22 cellular contexts compared by ENCODE assay signal in genomic region chr1:25112400-25112799, GRCh38.
"Had no signal": no experiment of that assay in that cellular context is flagged by ENCODE, and none has a peak within 500 bp of the region (broad histone marks: within the 10 kb centered on the region; RNA-seq: fewer than 3 reads in every experiment).

No MANE protein-coding gene starts in this region.

- H3K9me3 ChIP-seq: adrenal gland had no signal

- H3K4me3 Mint-ChIP-seq: activated CD4-positive, alpha-beta memory T cell treated with anti-CD3 and anti-CD28 coated beads, Interleukin-2, amount 10 ng/mL, durations not matched to agents 7 days and 5 days; activated CD4-positive, alpha-beta T cell treated with anti-CD3 and anti-CD28 coated beads for 36 hours; activated naive CD8-positive, alpha-beta T cell treated with anti-CD3 and anti-CD28 coated beads, Interleukin-2, amount 10 ng/mL, durations not matched to agents 7 days and 5 days; T-cell had no signal

- H3K4me3 ChIP-seq: adrenal gland, breast epithelium, MG63, SJCRH30 had no signal

- H3K27ac Mint-ChIP-seq: activated CD4-positive, alpha-beta memory T cell treated with anti-CD3 and anti-CD28 coated beads, Interleukin-2, amount 10 ng/mL, durations not matched to agents 7 days and 5 days; activated CD4-positive, alpha-beta T cell treated with anti-CD3 and anti-CD28 coated beads for 36 hours; activated naive CD8-positive, alpha-beta T cell treated with anti-CD3 and anti-CD28 coated beads, Interleukin-2, amount 10 ng/mL, durations not matched to agents 7 days and 5 days; T-cell had no signal

- H3K27me3 ChIP-seq: breast epithelium, SJCRH30 had no signal

- H3K27ac ChIP-seq: adrenal gland, breast epithelium, SJCRH30, WERI-Rb-1 had no signal

- ATAC-seq: activated CD4-positive, alpha-beta T cell treated with anti-CD3 and anti-CD28 coated beads for 36 hours; T-cell had no signal

- DNase-seq: activated CD4-positive, alpha-beta memory T cell treated with anti-CD3 and anti-CD28 coated beads, Interleukin-2, amount 10 ng/mL, durations not matched to agents 7 days and 5 days; activated CD4-positive, alpha-beta T cell treated with anti-CD3 and anti-CD28 coated beads for 36 hours; activated CD4-positive, alpha-beta T cell treated with anti-CD3 and anti-CD28 coated beads, Interleukin-2, amount 50 U/mL, for 1 hour; activated naive CD4-positive, alpha-beta T cell treated with anti-CD3 and anti-CD28 coated beads, Interleukin-2, amount 50 U/mL, for 16 hours; activated naive CD8-positive, alpha-beta T cell treated with anti-CD3 and anti-CD28 coated beads, Interleukin-2, amount 10 ng/mL, durations not matched to agents 7 days and 5 days; activated T-cell treated with anti-CD3 and anti-CD28 coated beads for 4 hours; adrenal gland; aorta; caudate nucleus; NCI-H1092; NCI-H1436; NCI-H1694 treated with DMSO at 0.1 percent for 48 hours; NCI-H2029 treated with DMSO at 0.1 percent for 48 hours; NCI-H345; NCI-H510A; NCI-H526 treated with DMSO at 0.1 percent for 48 hours; NCI-H82; SJCRH30; T-cell; WERI-Rb-1 had no signal

- H3K4me1 ChIP-seq: adrenal gland, breast epithelium, SJCRH30 had no signal

- H3K36me3 ChIP-seq: adrenal gland, breast epithelium, MG63, SJCRH30, WERI-Rb-1 had no signal
